Comparison of ENCODE assay signal across 1 cellular context in the genomic region with DNA sequence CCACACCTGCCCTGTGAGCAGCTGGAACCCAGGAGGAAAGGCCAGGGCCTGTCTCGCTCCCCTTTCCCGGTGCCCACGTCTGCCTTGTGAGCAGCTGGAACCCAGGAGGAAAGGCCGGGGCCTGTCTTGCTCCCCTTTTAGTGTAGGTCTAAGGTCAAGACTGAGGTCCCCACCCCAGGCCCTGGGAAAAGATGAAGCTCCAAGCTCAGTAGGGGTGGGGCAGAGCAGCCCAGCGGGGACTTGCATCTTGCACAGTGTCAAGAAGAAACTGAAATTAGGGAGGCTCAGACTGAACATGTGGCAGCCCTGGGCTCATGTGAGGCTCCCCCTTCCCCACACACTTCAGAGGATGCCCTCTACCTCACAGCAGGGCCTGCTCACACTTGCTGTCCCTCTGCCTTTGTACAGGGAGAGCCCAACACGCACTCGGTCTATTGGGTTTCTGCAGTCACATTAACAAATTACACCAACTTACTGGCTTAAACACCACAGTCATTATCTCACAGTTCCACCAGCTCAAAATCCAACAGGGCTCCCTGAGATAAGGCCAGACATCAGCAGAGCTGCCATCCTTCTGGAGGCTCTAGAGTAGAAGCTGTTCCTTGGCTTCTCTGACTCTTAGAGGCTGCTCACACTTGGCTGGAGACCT.
A peak's percentile ranks its signal among the peaks of the same experiment; 100 is the strongest.
TF ChIP-seq lines count a peak whose summit lies in the region.

No MANE protein-coding gene starts in this region.

TF ChIP-seq in K562, 482 proteins besides CTCF, POLR2A, EP300 and RAD21 (continued from another document and continues in another):
- TF ChIP-seq, protein P1, sequence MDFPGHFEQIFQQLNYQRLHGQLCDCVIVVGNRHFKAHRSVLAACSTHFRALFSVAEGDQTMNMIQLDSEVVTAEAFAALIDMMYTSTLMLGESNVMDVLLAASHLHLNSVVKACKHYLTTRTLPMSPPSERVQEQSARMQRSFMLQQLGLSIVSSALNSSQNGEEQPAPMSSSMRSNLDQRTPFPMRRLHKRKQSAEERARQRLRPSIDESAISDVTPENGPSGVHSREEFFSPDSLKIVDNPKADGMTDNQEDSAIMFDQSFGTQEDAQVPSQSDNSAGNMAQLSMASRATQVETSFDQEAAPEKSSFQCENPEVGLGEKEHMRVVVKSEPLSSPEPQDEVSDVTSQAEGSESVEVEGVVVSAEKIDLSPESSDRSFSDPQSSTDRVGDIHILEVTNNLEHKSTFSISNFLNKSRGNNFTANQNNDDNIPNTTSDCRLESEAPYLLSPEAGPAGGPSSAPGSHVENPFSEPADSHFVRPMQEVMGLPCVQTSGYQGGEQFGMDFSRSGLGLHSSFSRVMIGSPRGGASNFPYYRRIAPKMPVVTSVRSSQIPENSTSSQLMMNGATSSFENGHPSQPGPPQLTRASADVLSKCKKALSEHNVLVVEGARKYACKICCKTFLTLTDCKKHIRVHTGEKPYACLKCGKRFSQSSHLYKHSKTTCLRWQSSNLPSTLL (IDR thresholded peaks at IDR 0.05) = no peak
- TF ChIP-seq NR2C2 (CRISPR knock-in tag; IDR thresholded peaks at IDR 0.05) = no peak
- no peak for TF ChIP-seq NR2C2 (tag; IDR thresholded peaks at IDR 0.05)
- no peak for TF ChIP-seq OTX1 (CRISPR knock-in tag; IDR thresholded peaks at IDR 0.05)
- TF ChIP-seq ZNF134 (CRISPR knock-in tag; conservative IDR thresholded peaks at IDR 0.05) = no peak
- TF ChIP-seq, protein P2, sequence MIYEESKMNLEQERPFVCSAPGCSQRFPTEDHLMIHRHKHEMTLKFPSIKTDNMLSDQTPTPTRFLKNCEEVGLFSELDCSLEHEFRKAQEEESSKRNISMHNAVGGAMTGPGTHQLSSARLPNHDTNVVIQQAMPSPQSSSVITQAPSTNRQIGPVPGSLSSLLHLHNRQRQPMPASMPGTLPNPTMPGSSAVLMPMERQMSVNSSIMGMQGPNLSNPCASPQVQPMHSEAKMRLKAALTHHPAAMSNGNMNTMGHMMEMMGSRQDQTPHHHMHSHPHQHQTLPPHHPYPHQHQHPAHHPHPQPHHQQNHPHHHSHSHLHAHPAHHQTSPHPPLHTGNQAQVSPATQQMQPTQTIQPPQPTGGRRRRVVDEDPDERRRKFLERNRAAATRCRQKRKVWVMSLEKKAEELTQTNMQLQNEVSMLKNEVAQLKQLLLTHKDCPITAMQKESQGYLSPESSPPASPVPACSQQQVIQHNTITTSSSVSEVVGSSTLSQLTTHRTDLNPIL (CRISPR knock-in tag; IDR thresholded peaks at IDR 0.05) = no peak
- TF ChIP-seq NR2C1 (IDR thresholded peaks at IDR 0.05) = no peak
- no peak for TF ChIP-seq NR2C1 (tag; IDR thresholded peaks at IDR 0.05)
- TF ChIP-seq KLF16 (IDR thresholded peaks at IDR 0.05) = peak; percentile 91
- TF ChIP-seq, protein P3, sequence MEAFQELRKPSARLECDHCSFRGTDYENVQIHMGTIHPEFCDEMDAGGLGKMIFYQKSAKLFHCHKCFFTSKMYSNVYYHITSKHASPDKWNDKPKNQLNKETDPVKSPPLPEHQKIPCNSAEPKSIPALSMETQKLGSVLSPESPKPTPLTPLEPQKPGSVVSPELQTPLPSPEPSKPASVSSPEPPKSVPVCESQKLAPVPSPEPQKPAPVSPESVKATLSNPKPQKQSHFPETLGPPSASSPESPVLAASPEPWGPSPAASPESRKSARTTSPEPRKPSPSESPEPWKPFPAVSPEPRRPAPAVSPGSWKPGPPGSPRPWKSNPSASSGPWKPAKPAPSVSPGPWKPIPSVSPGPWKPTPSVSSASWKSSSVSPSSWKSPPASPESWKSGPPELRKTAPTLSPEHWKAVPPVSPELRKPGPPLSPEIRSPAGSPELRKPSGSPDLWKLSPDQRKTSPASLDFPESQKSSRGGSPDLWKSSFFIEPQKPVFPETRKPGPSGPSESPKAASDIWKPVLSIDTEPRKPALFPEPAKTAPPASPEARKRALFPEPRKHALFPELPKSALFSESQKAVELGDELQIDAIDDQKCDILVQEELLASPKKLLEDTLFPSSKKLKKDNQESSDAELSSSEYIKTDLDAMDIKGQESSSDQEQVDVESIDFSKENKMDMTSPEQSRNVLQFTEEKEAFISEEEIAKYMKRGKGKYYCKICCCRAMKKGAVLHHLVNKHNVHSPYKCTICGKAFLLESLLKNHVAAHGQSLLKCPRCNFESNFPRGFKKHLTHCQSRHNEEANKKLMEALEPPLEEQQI (IDR thresholded peaks at IDR 0.05) = peak; percentile 27; the same call in 1 of the 2 replicates
- no peak for TF ChIP-seq PCBP1 (IDR thresholded peaks at IDR 0.05; ENCODE audit: low read depth, low read length, poor library complexity, severe bottlenecking)
- no peak for TF ChIP-seq CCNT2 (IDR thresholded peaks at IDR 0.05; ENCODE audit: borderline replicate concordance, extremely low read depth, insufficient read length, low read depth, low read length)
- TF ChIP-seq, protein P4, sequence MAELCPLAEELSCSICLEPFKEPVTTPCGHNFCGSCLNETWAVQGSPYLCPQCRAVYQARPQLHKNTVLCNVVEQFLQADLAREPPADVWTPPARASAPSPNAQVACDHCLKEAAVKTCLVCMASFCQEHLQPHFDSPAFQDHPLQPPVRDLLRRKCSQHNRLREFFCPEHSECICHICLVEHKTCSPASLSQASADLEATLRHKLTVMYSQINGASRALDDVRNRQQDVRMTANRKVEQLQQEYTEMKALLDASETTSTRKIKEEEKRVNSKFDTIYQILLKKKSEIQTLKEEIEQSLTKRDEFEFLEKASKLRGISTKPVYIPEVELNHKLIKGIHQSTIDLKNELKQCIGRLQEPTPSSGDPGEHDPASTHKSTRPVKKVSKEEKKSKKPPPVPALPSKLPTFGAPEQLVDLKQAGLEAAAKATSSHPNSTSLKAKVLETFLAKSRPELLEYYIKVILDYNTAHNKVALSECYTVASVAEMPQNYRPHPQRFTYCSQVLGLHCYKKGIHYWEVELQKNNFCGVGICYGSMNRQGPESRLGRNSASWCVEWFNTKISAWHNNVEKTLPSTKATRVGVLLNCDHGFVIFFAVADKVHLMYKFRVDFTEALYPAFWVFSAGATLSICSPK (IDR thresholded peaks at IDR 0.05; ENCODE audit: borderline replicate concordance) = no peak
- TF ChIP-seq CEBPG (CRISPR knock-in tag; IDR thresholded peaks at IDR 0.05) = no peak
- TF ChIP-seq CEBPG (tag; conservative IDR thresholded peaks at IDR 0.05 in 1 of 2, IDR thresholded peaks at IDR 0.05 in 1 of 2) = no peak
- no peak for TF ChIP-seq SREBF1 (IDR thresholded peaks at IDR 0.05; ENCODE audit: borderline replicate concordance, low read depth, low read length)
- peak; percentile 78 for TF ChIP-seq PHB2 (IDR thresholded peaks at IDR 0.05; ENCODE audit: low read depth)
- no peak for TF ChIP-seq DDX20 (tag; IDR thresholded peaks at IDR 0.05; ENCODE audit: low read depth)
- no peak for TF ChIP-seq ZBTB7A (IDR thresholded peaks at IDR 0.05; ENCODE audit: borderline replicate concordance, control insufficient read depth, low read depth, low read length)
- no peak for TF ChIP-seq HDAC8 (tag; IDR thresholded peaks at IDR 0.05)
- no peak for TF ChIP-seq EWSR1 (IDR thresholded peaks at IDR 0.05; ENCODE audit: borderline replicate concordance, low read depth, partially characterized antibody)
- TF ChIP-seq TAF1 (IDR thresholded peaks at IDR 0.05; ENCODE audit: control insufficient read depth, extremely low read depth, insufficient read depth, low read length, severe bottlenecking) = peak; percentile 40
- no peak for TF ChIP-seq RBM39 (optimal IDR thresholded peaks at IDR 0.05; ENCODE audit: low read depth, low read length)
- peak; percentile 88 for TF ChIP-seq FOXM1 (IDR thresholded peaks at IDR 0.05; ENCODE audit: low read depth)
- no peak for TF ChIP-seq FOXM1 (CRISPR knock-in tag; IDR thresholded peaks at IDR 0.05; ENCODE audit: low read depth)
- no peak for TF ChIP-seq TSC22D4 (tag; IDR thresholded peaks at IDR 0.05)
- no peak for TF ChIP-seq ASH1L (IDR thresholded peaks at IDR 0.05; ENCODE audit: borderline replicate concordance, low read depth, partially characterized antibody)
- TF ChIP-seq GABPB1 (CRISPR knock-in tag; IDR thresholded peaks at IDR 0.05) = no peak
- TF ChIP-seq KAT7 (CRISPR knock-in tag; IDR thresholded peaks at IDR 0.05; ENCODE audit: borderline replicate concordance) = no peak
- TF ChIP-seq RFX5 (IDR thresholded peaks at IDR 0.05; ENCODE audit: low read depth, low read length) = no peak
- no peak for TF ChIP-seq U2AF2 (optimal IDR thresholded peaks at IDR 0.05; ENCODE audit: low read depth, low read length)
- TF ChIP-seq STAT5A (IDR thresholded peaks at IDR 0.05; ENCODE audit: borderline replicate concordance, low read length) = peak; percentile 88
- TF ChIP-seq, protein P5, sequence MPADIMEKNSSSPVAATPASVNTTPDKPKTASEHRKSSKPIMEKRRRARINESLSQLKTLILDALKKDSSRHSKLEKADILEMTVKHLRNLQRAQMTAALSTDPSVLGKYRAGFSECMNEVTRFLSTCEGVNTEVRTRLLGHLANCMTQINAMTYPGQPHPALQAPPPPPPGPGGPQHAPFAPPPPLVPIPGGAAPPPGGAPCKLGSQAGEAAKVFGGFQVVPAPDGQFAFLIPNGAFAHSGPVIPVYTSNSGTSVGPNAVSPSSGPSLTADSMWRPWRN (IDR thresholded peaks at IDR 0.05; ENCODE audit: low read depth) = no peak
- TF ChIP-seq FOXJ2 (tag; IDR thresholded peaks at IDR 0.05) = no peak
- TF ChIP-seq HCFC1 (IDR thresholded peaks at IDR 0.05; ENCODE audit: low read depth, low read length) = no peak
- TF ChIP-seq GTF2A2 (tag; IDR thresholded peaks at IDR 0.05) = no peak
- TF ChIP-seq RCOR1 (IDR thresholded peaks at IDR 0.05; ENCODE audit: borderline replicate concordance in 1 of 2, low read depth in 2 of 2, low read length in 2 of 2) = peak in 1 of 2 experiments; percentile 49; a peak in 1 of 4 replicates
- TF ChIP-seq, protein P6, sequence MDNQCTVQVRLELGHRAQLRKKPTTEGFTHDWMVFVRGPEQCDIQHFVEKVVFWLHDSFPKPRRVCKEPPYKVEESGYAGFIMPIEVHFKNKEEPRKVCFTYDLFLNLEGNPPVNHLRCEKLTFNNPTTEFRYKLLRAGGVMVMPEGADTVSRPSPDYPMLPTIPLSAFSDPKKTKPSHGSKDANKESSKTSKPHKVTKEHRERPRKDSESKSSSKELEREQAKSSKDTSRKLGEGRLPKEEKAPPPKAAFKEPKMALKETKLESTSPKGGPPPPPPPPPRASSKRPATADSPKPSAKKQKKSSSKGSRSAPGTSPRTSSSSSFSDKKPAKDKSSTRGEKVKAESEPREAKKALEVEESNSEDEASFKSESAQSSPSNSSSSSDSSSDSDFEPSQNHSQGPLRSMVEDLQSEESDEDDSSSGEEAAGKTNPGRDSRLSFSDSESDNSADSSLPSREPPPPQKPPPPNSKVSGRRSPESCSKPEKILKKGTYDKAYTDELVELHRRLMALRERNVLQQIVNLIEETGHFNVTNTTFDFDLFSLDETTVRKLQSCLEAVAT (IDR thresholded peaks at IDR 0.05) = no peak; a peak in 1 of 4 replicates
- no peak for TF ChIP-seq TAF9B (IDR thresholded peaks at IDR 0.05; ENCODE audit: partially characterized antibody)
- no peak for TF ChIP-seq U2AF1 (optimal IDR thresholded peaks at IDR 0.05; ENCODE audit: low read depth, low read length)
- TF ChIP-seq, protein P7, sequence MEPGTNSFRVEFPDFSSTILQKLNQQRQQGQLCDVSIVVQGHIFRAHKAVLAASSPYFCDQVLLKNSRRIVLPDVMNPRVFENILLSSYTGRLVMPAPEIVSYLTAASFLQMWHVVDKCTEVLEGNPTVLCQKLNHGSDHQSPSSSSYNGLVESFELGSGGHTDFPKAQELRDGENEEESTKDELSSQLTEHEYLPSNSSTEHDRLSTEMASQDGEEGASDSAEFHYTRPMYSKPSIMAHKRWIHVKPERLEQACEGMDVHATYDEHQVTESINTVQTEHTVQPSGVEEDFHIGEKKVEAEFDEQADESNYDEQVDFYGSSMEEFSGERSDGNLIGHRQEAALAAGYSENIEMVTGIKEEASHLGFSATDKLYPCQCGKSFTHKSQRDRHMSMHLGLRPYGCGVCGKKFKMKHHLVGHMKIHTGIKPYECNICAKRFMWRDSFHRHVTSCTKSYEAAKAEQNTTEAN (CRISPR knock-in tag; IDR thresholded peaks at IDR 0.05) = no peak
- TF ChIP-seq ZNF764 (CRISPR knock-in tag; IDR thresholded peaks at IDR 0.05; ENCODE audit: low read depth) = no peak
- TF ChIP-seq CXXC5 (CRISPR knock-in tag; IDR thresholded peaks at IDR 0.05) = 0 out of 2 replicates have a peak, but pooled peaks have one; percentile 28
- TF ChIP-seq CHCHD3 (CRISPR knock-in tag; IDR thresholded peaks at IDR 0.05) = no peak
- TF ChIP-seq, protein P8, sequence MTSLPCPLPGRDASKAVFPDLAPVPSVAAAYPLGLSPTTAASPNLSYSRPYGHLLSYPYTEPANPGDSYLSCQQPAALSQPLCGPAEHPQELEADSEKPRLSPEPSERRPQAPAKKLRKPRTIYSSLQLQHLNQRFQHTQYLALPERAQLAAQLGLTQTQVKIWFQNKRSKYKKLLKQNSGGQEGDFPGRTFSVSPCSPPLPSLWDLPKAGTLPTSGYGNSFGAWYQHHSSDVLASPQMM (CRISPR knock-in tag; IDR thresholded peaks at IDR 0.05) = no peak
- TF ChIP-seq GTF2E2 (tag; IDR thresholded peaks at IDR 0.05) = no peak
- no peak for TF ChIP-seq ADNP (tag; IDR thresholded peaks at IDR 0.05)
- TF ChIP-seq SMAD2 (IDR thresholded peaks at IDR 0.05; ENCODE audit: low read depth, low read length) = no peak
- TF ChIP-seq FOXK2 (conservative IDR thresholded peaks at IDR 0.05 in 1 of 2, IDR thresholded peaks at IDR 0.05 in 1 of 2; ENCODE audit: low read depth in 2 of 2) = no peak
- TF ChIP-seq RBM15 (IDR thresholded peaks at IDR 0.05; ENCODE audit: insufficient read depth, low read length) = no peak
- TF ChIP-seq PRMT5 (CRISPR knock-in tag; IDR thresholded peaks at IDR 0.05) = no peak
- TF ChIP-seq, protein P9, sequence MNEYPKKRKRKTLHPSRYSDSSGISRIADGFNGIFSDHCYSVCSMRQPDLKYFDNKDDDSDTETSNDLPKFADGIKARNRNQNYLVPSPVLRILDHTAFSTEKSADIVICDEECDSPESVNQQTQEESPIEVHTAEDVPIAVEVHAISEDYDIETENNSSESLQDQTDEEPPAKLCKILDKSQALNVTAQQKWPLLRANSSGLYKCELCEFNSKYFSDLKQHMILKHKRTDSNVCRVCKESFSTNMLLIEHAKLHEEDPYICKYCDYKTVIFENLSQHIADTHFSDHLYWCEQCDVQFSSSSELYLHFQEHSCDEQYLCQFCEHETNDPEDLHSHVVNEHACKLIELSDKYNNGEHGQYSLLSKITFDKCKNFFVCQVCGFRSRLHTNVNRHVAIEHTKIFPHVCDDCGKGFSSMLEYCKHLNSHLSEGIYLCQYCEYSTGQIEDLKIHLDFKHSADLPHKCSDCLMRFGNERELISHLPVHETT (CRISPR knock-in tag; conservative IDR thresholded peaks at IDR 0.05 in 1 of 2, IDR thresholded peaks at IDR 0.05 in 1 of 2) = 0 out of 4 replicates have a peak, but pooled peaks of 1 of the 2 experiments have one; percentile 39
